In genomic region chr1:25131794-25132193, GRCh38 we compare ENCODE assay signal across 17 cellular contexts.
DNase-seq lines count a peak whose midpoint lies in the region; ATAC-seq and TF ChIP-seq lines count a peak whose summit lies in the region.
"Had no signal": no experiment of that assay in that cellular context is flagged by ENCODE, and none has a peak within 500 bp of the region (broad histone marks: within the 10 kb centered on the region; RNA-seq: fewer than 3 reads in every experiment).

No MANE protein-coding gene starts in this region.

- no peaks in the 10 kb centered on the region for H3K9me3 Mint-ChIP-seq in activated CD8-positive, alpha-beta memory T cell treated with anti-CD3 and anti-CD28 coated beads, Interleukin-2, amount 10 ng/mL, durations not matched to agents 7 days and 5 days (ENCODE audit: low read depth)
- no peaks in the 10 kb centered on the region for H3K9me3 Mint-ChIP-seq in Calu3 (ENCODE audit: low read depth, unreplicated experiment)

- intact Hi-C loops in Calu3 (cut with micrococcal nuclease; ENCODE audit: unreplicated experiment): no loop called here

- DNase-seq in activated CD8-positive, alpha-beta memory T cell treated with anti-CD3 and anti-CD28 coated beads, Interleukin-2, amount 10 ng/mL, durations not matched to agents 7 days and 5 days: peak; percentile 36
- no peak for DNase-seq in activated CD8-positive, alpha-beta memory T cell treated with anti-CD3 and anti-CD28 coated beads for 24 hours
- DNase-seq in NB4 (ENCODE audit: low read depth): peak; percentile 89
- DNase-seq in SKM-1 treated with dmso at 0.1 percent for 144 hours (lab: John Stamatoyannopoulos, UW; ENCODE audit: unreplicated experiment): peak; percentile 87
- DNase-seq in stimulated activated CD8-positive, alpha-beta memory T cell treated with anti-CD3 and anti-CD28 coated beads, Interleukin-4, amount 100 ng/mL, for 48 hours: peak; percentile 3
- DNase-seq in Calu3: no peak
- DNase-seq: 8988T, C1 segment of cervical spinal cord, DMS 273 treated with DMSO at 0.1 percent for 48 hours, NCI-H1048, NCI-H146, NCI-H2107, NCI-H2227 treated with DMSO at 0.1 percent for 48 hours, RPMI8226, SJCRH30 had no signal

- CTCF ChIA-PET in activated CD8-positive, alpha-beta memory T cell treated with anti-CD3 and anti-CD28 coated beads, Interleukin-2, amount 10 ng/mL, durations not matched to agents 7 days and 5 days (lab: Charles Lee): no interaction called here
- CTCF ChIA-PET in Calu3 (lab: Charles Lee): no interaction called here

- no peaks in the 10 kb centered on the region for H3K4me1 Mint-ChIP-seq in activated CD8-positive, alpha-beta memory T cell treated with anti-CD3 and anti-CD28 coated beads, Interleukin-2, amount 10 ng/mL, durations not matched to agents 7 days and 5 days
- no peaks in the 10 kb centered on the region for H3K4me1 Mint-ChIP-seq in Calu3 (ENCODE audit: low read depth, unreplicated experiment)

- no peak overlapping the region for H3K4me3 Mint-ChIP-seq in activated CD8-positive, alpha-beta memory T cell treated with anti-CD3 and anti-CD28 coated beads, Interleukin-2, amount 10 ng/mL, durations not matched to agents 7 days and 5 days
- no peak overlapping the region for H3K4me3 Mint-ChIP-seq in Calu3 (ENCODE audit: low read depth, unreplicated experiment)

- BruUV-seq in Calu3 (replicated peaks; lab: Mats Ljungman, UMichigan): no TSS peak

- H3K27me3 Mint-ChIP-seq in activated CD8-positive, alpha-beta memory T cell treated with anti-CD3 and anti-CD28 coated beads, Interleukin-2, amount 10 ng/mL, durations not matched to agents 7 days and 5 days: peaks cover 47% of the 10 kb centered on the region
- H3K27me3 Mint-ChIP-seq in Calu3 (ENCODE audit: unreplicated experiment): peaks cover 28% of the 10 kb centered on the region

- H3K36me3 Mint-ChIP-seq in activated CD8-positive, alpha-beta memory T cell treated with anti-CD3 and anti-CD28 coated beads, Interleukin-2, amount 10 ng/mL, durations not matched to agents 7 days and 5 days: no peaks in the 10 kb centered on the region
- no peaks in the 10 kb centered on the region for H3K36me3 Mint-ChIP-seq in Calu3 (ENCODE audit: insufficient read depth, unreplicated experiment)

- TF ChIP-seq CTCF in NB4 (IDR thresholded peaks at IDR 0.05; ENCODE audit: low read depth, low read length): no peak
- TF ChIP-seq CTCF in Calu3 (IDR thresholded peaks at IDR 0.05; ENCODE audit: unreplicated experiment): no peak

- ATAC-seq in activated CD8-positive, alpha-beta memory T cell treated with anti-CD3 and anti-CD28 coated beads, Interleukin-2, amount 10 ng/mL, durations not matched to agents 7 days and 5 days: no peak
- ATAC-seq in GM19328 (IDR thresholded peaks at IDR 0.05; ENCODE audit: unreplicated experiment) (no peak), HG03520 (IDR thresholded peaks at IDR 0.05; ENCODE audit: unreplicated experiment) (no peak)

- H3K27ac Mint-ChIP-seq in activated CD8-positive, alpha-beta memory T cell treated with anti-CD3 and anti-CD28 coated beads, Interleukin-2, amount 10 ng/mL, durations not matched to agents 7 days and 5 days: no peak overlapping the region
- H3K27ac Mint-ChIP-seq in Calu3 (ENCODE audit: unreplicated experiment): no peak overlapping the region

- no peak for TF ChIP-seq POLR2A in NB4 (IDR thresholded peaks at IDR 0.05; ENCODE audit: extremely low read depth, insufficient read length)

- no peak overlapping the region for H3K4me3 ChIP-seq in NB4 (ENCODE audit: low read depth, low read length)
- H3K4me3 ChIP-seq: SJCRH30 had no signal

Comparison
In these comparisons a context has a peak if more than half of its experiments do, and no peak if none do; other contexts are left out.
1. DNase-seq: peak in activated CD8-positive, alpha-beta memory T cell treated with anti-CD3 and anti-CD28 coated beads, Interleukin-2, amount 10 ng/mL, durations not matched to agents 7 days and 5 days (single experiment), NB4 (single experiment), SKM-1 treated with dmso at 0.1 percent for 144 hours (single experiment) and stimulated activated CD8-positive, alpha-beta memory T cell treated with anti-CD3 and anti-CD28 coated beads, Interleukin-4, amount 100 ng/mL, for 48 hours (single experiment); none in activated CD8-positive, alpha-beta memory T cell treated with anti-CD3 and anti-CD28 coated beads for 24 hours (single experiment) and Calu3 (single experiment).